10 cellular contexts compared by ENCODE assay signal in genomic region chr7:101121631-101121995, GRCh38. TPM values are rescaled to one million over a fixed set of nuclear protein-coding genes. Genes with fewer than 3 reads are reported as not detected.
DNase-seq lines count a peak whose midpoint lies in the region; ATAC-seq and TF ChIP-seq lines count a peak whose summit lies in the region.
"Not testable (repeated sequence)": the region's sequence is repeated elsewhere in the genome, so short reads cannot be mapped to it uniquely, and the experiment has no call there.
"Had no signal": no experiment of that assay in that cellular context is flagged by ENCODE, and none has a peak within 500 bp of the region (broad histone marks: within the 10 kb centered on the region; RNA-seq: fewer than 3 reads in every experiment).

No MANE protein-coding gene starts in this region.

- not testable (repeated sequence) for H3K36me3 Mint-ChIP-seq in activated CD4-positive, alpha-beta T cell treated with anti-CD3 and anti-CD28 coated beads, Interleukin-2, amount 10 ng/mL, durations not matched to agents 24 days and 14 days (ENCODE audit: low read depth)

- not testable (repeated sequence) for H3K27me3 ChIP-seq in HUES48 (ENCODE audit: control insufficient read depth, insufficient read depth, low read length); esophagus squamous epithelium; lung (ENCODE audit: control insufficient read depth, insufficient read depth); ovary; stomach smooth muscle (ENCODE audit: control insufficient read depth in 1 of 2, insufficient read depth in 2 of 2, low read length in 2 of 2)
- H3K27me3 ChIP-seq in body of pancreas = peaks cover 0 to 13% of the 10 kb centered on the region in 2 donors

- H3K9ac ChIP-seq in HUES48 (ENCODE audit: low read depth, low read length) = not testable (repeated sequence)
- peak overlapping the region; percentile 84 to 95 for H3K9ac ChIP-seq in stomach smooth muscle (ENCODE audit: low read length in 2 of 2)

- WGBS in body of pancreas, 2 donors = 59 to 71% methylated on average over 8 to 9 of the region's 9 CpGs
- 56 to 81% methylated on average over 8 of the region's 9 CpGs for WGBS in esophagus squamous epithelium, 2 donors
- 67 to 81% methylated on average over 8 to 9 of the region's 9 CpGs for WGBS in lung, 2 donors
- 19 to 25% (median 19%) methylated on average over 9 of the region's 9 CpGs for WGBS in ovary, 3 donors

- H3K4me1 ChIP-seq in HUES48 (ENCODE audit: control insufficient read depth, insufficient read depth, low read length) (peaks cover 15% of the 10 kb centered on the region), esophagus squamous epithelium (peaks cover 14 to 68% (median 36%) of the 10 kb centered on the region in 3 donors), lung (ENCODE audit: control insufficient read depth in 2 of 2, insufficient read depth in 2 of 2, low read length in 2 of 2) (peaks cover 9 to 31% of the 10 kb centered on the region in 2 donors), ovary (ENCODE audit: insufficient read depth) (peaks cover 36% of the 10 kb centered on the region), stomach smooth muscle (ENCODE audit: control insufficient read depth, insufficient read depth, low read length) (peaks cover 42% of the 10 kb centered on the region)
- not testable (repeated sequence) for H3K4me1 ChIP-seq in body of pancreas

- peaks cover 27% of the 10 kb centered on the region for H3K27me3 Mint-ChIP-seq in activated CD4-positive, alpha-beta T cell treated with anti-CD3 and anti-CD28 coated beads, Interleukin-2, amount 10 ng/mL, durations not matched to agents 24 days and 14 days

- peak overlapping the region; percentile 70 for H3K4me3 Mint-ChIP-seq in activated CD4-positive, alpha-beta T cell treated with anti-CD3 and anti-CD28 coated beads, Interleukin-2, amount 10 ng/mL, durations not matched to agents 24 days and 14 days

- not testable (repeated sequence) for H3K27ac Mint-ChIP-seq in activated CD4-positive, alpha-beta T cell treated with anti-CD3 and anti-CD28 coated beads, Interleukin-2, amount 10 ng/mL, durations not matched to agents 24 days and 14 days

- TF ChIP-seq POLR2A in body of pancreas (IDR thresholded peaks at IDR 0.05); esophagus squamous epithelium (IDR thresholded peaks at IDR 0.05); ovary (IDR thresholded peaks at IDR 0.05): not testable (repeated sequence)

- H3K27ac ChIP-seq in HUES48 (ENCODE audit: low read depth, low read length) (peak overlapping the region; percentile 86), body of pancreas (peak overlapping the region in 3 of 4 donors; percentile 47 to 59 (median 54)), esophagus squamous epithelium (peak overlapping the region; percentile 83 to 95 (median 86)), lung (ENCODE audit: low read depth in 1 of 2, low read length in 1 of 2) (peak overlapping the region; percentile 76 to 92), ovary (peak overlapping the region; percentile 70 to 88), stomach smooth muscle (ENCODE audit: low read length) (peak overlapping the region; percentile 91)

- not testable (repeated sequence) for H3K9me3 Mint-ChIP-seq in activated CD4-positive, alpha-beta T cell treated with anti-CD3 and anti-CD28 coated beads, Interleukin-2, amount 10 ng/mL, durations not matched to agents 24 days and 14 days

- TF ChIP-seq EP300 in ovary (IDR thresholded peaks at IDR 0.05) = not testable (repeated sequence)

- H3K4me3 ChIP-seq in HUES48 (ENCODE audit: low read depth, low read length); body of pancreas; lung: not testable (repeated sequence)
- peak overlapping the region in 2 of 4 donors; percentile 40 to 62 for H3K4me3 ChIP-seq in esophagus squamous epithelium
- peak overlapping the region; percentile 33 for H3K4me3 ChIP-seq in ovary
- H3K4me3 ChIP-seq in stomach smooth muscle (ENCODE audit: low read length in 2 of 2) = peak overlapping the region; percentile 71 to 75

- ATAC-seq in body of pancreas; lung (ENCODE audit: insufficient read depth, low FRiP score): not testable (repeated sequence)

- DNase-seq in activated CD4-positive, alpha-beta T cell treated with anti-CD3 and anti-CD28 coated beads, Interleukin-2, amount 10 ng/mL, durations not matched to agents 24 days and 14 days; body of pancreas; esophagus squamous epithelium (lab: John Stamatoyannopoulos, UW); lung (ENCODE audit: low spot score); ovary: not testable (repeated sequence)

- H3K4me1 Mint-ChIP-seq in activated CD4-positive, alpha-beta T cell treated with anti-CD3 and anti-CD28 coated beads, Interleukin-2, amount 10 ng/mL, durations not matched to agents 24 days and 14 days = peaks cover 32% of the 10 kb centered on the region

- not testable (repeated sequence) for H3K9me3 ChIP-seq in HUES48 (ENCODE audit: control insufficient read depth, insufficient read depth, low read length); body of pancreas; esophagus squamous epithelium; lung (ENCODE audit: control insufficient read depth in 2 of 2, insufficient read depth in 1 of 2, low read length in 1 of 2); ovary; stomach smooth muscle (ENCODE audit: control insufficient read depth in 2 of 2, low read length in 2 of 2)

- intact Hi-C loops in activated CD4-positive, alpha-beta T cell treated with anti-CD3 and anti-CD28 coated beads, Interleukin-2, amount 10 ng/mL, durations not matched to agents 24 days and 14 days (cut with micrococcal nuclease); body of pancreas (cut with DNase I); esophagus squamous epithelium (cut with DNase I); ovary (cut with DNase I): not testable (repeated sequence)

- not testable (repeated sequence) for TF ChIP-seq CTCF in body of pancreas (IDR thresholded peaks at IDR 0.05); esophagus squamous epithelium (IDR thresholded peaks at IDR 0.05); lung (IDR thresholded peaks at IDR 0.05; ENCODE audit: control extremely low read depth, extremely low read depth); ovary (IDR thresholded peaks at IDR 0.05)

- H3K36me3 ChIP-seq in HUES48 (ENCODE audit: control insufficient read depth, insufficient read depth, low read length); body of pancreas (replicated peaks in 1 of 2; ENCODE audit: insufficient read depth in 1 of 2, low read depth in 2 of 2); esophagus squamous epithelium; lung (ENCODE audit: control insufficient read depth in 2 of 2, insufficient read depth in 2 of 2, low read length in 2 of 2); ovary; stomach smooth muscle (ENCODE audit: control insufficient read depth in 2 of 2, insufficient read depth in 2 of 2, low read length in 2 of 2): not testable (repeated sequence)

RNA-seq across cellular contexts. Expression of gene SERPINE1, which starts 5.3 kb away (rescaled TPM):
- total RNA-seq in activated CD4-positive, alpha-beta T cell treated with anti-CD3 and anti-CD28 coated beads, Interleukin-2, amount 10 ng/mL, durations not matched to agents 24 days and 14 days = 0.33 and 0.45 TPM in 2 replicates
- total RNA-seq in body of pancreas = 10 to 100 TPM; 20.2 to 36.3 TPM
- 1 to 10 TPM; 1.1 to 4.8 (median 3.1) TPM for total RNA-seq in esophagus squamous epithelium
- total RNA-seq in lung = 10 to 100 TPM; 18.6 to 55.4 TPM
- 100 to 1,000 TPM in 1 of 2 donors, 10 to 100 TPM in 1; 12.4 to 436 TPM for polyA plus RNA-seq in lung
- total RNA-seq in ovary = 10 to 100 TPM in 6 of 7 donors, 1 to 10 TPM in 1; 4.0 to 81.6 (median 20.9) TPM
- polyA plus RNA-seq in ovary = 10 to 100 TPM; 13.1 to 19.9 TPM
- polyA plus RNA-seq: CD4-positive, CD25-positive, alpha-beta regulatory T cell; naive thymus-derived CD4-positive, alpha-beta T cell had no signal

RNA-seq across cellular contexts. Expression of gene AP1S1, which starts 32.7 kb away (rescaled TPM):
- 44.2 and 49.2 TPM in 2 replicates for total RNA-seq in activated CD4-positive, alpha-beta T cell treated with anti-CD3 and anti-CD28 coated beads, Interleukin-2, amount 10 ng/mL, durations not matched to agents 24 days and 14 days
- total RNA-seq in body of pancreas (10 to 100 TPM; 12.2 to 23.6 TPM), esophagus squamous epithelium (100 to 1,000 TPM in 1 of 4 donors, 10 to 100 TPM in 3; 42.7 to 144 (median 64.3) TPM), lung (10 to 100 TPM; 42.7 to 74.7 TPM), ovary (10 to 100 TPM; 17.4 to 32.0 (median 25.5) TPM)
- polyA plus RNA-seq in lung (10 to 100 TPM; 54.9 to 66.9 TPM), ovary (10 to 100 TPM; 35.2 to 54.9 TPM)

RNA-seq across cellular contexts. Expression of gene TRIM56, which starts 36.3 kb away (rescaled TPM):
- total RNA-seq in activated CD4-positive, alpha-beta T cell treated with anti-CD3 and anti-CD28 coated beads, Interleukin-2, amount 10 ng/mL, durations not matched to agents 24 days and 14 days = 41.1 and 44.5 TPM in 2 replicates
- 10 to 100 TPM; 13.5 to 19.4 TPM for total RNA-seq in body of pancreas
- 10 to 100 TPM; 12.1 to 19.6 (median 13.6) TPM for total RNA-seq in esophagus squamous epithelium
- total RNA-seq in lung = 10 to 100 TPM; 32.6 to 56.6 TPM
- 10 to 100 TPM; 14.4 to 15.7 TPM for polyA plus RNA-seq in lung
- 10 to 100 TPM; 18.2 to 77.4 (median 48.5) TPM for total RNA-seq in ovary
- polyA plus RNA-seq in ovary = 10 to 100 TPM; 19.4 to 27.5 TPM

RNA-seq across cellular contexts. Expression of gene VGF, which starts 43.8 kb away (rescaled TPM):
- total RNA-seq in activated CD4-positive, alpha-beta T cell treated with anti-CD3 and anti-CD28 coated beads, Interleukin-2, amount 10 ng/mL, durations not matched to agents 24 days and 14 days = 0.23 and 0.28 TPM in 2 replicates
- total RNA-seq in body of pancreas (1 to 10 TPM; 3.0 to 4.9 TPM), esophagus squamous epithelium (not detected), lung (1 to 10 TPM in 1 of 2 donors, under 1 TPM in 1; 0.55 to 1.4 TPM), ovary (under 1 TPM in 1 of 7 donors, not detected in 6; 0.20 TPM)
- polyA plus RNA-seq in lung (under 1 TPM; 0.08 to 0.29 TPM), ovary (under 1 TPM in 1 of 2 donors, not detected in 1; 0.04 TPM)
- total RNA-seq: CD4-positive, CD25-positive, alpha-beta regulatory T cell had no signal
- polyA plus RNA-seq: CD4-positive, CD25-positive, alpha-beta regulatory T cell; naive thymus-derived CD4-positive, alpha-beta T cell had no signal

RNA-seq across cellular contexts. Expression of gene NAT16, which starts 58.5 kb away (rescaled TPM):
- total RNA-seq in activated CD4-positive, alpha-beta T cell treated with anti-CD3 and anti-CD28 coated beads, Interleukin-2, amount 10 ng/mL, durations not matched to agents 24 days and 14 days = not detected in 2 replicates
- total RNA-seq in body of pancreas (under 1 TPM in 1 of 2 donors, not detected in 1; 0.26 TPM), esophagus squamous epithelium (not detected), lung (not detected), ovary (not detected)
- polyA plus RNA-seq in lung (under 1 TPM in 1 of 2 donors, not detected in 1; 0.01 TPM), ovary (not detected)
- total RNA-seq: CD4-positive, CD25-positive, alpha-beta regulatory T cell; kidney; naive thymus-derived CD4-positive, alpha-beta T cell had no signal
- polyA plus RNA-seq: CD4-positive, CD25-positive, alpha-beta regulatory T cell; naive thymus-derived CD4-positive, alpha-beta T cell had no signal
